In genomic region chr20:48657426-48658197, GRCh38 we compare ENCODE assay signal across 8 cellular contexts.
DNase-seq lines count a peak whose midpoint lies in the region; ATAC-seq, FAIRE-seq and TF ChIP-seq lines count a peak whose summit lies in the region.

No MANE protein-coding gene starts in this region.

- 49% methylated on average over 17 of the region's 21 CpGs for WGBS in A549 (ENCODE audit: missing lambda C conversion rate)

- TF ChIP-seq CTCF in A549 (IDR thresholded peaks at IDR 0.05): peak; percentile 94

- peak; percentile 96 to 99 for TF ChIP-seq RAD21 in A549 (conservative IDR thresholded peaks at IDR 0.05 in 1 of 2, IDR thresholded peaks at IDR 0.05 in 1 of 2)

- CTCF ChIA-PET in A549 (lab: Yijun Ruan, JAX): interaction anchor here (0.5 to 13.8 kb wide), 123 partner anchors 10 to 993 kb away, joined by 3 to 494 read pairs (median 5); partner anchors contain the start of genes ARFGEF2 and PREX1

- H3K27ac ChIP-seq in A549 (no peak overlapping the region), layer of hippocampus (ENCODE audit: low read depth, low read length) (peak overlapping the region; percentile 97)

- DNase-seq in A549 (ENCODE audit: low read depth in 1 of 2, low spot score in 1 of 2): peak; percentile 78 to 92
- DNase-seq in GM19239 (ENCODE audit: insufficient read length, low spot score): peak; percentile 92
- DNase-seq in NCI-H345 (lab: John Stamatoyannopoulos, UW): peak; percentile 82
- peak; percentile 46 for DNase-seq in activated CD4-positive, alpha-beta T cell treated with anti-CD3 and anti-CD28 coated beads for 1 hour
- DNase-seq in central memory CD4-positive, alpha-beta T cell: peak; percentile 70
- DNase-seq in stimulated activated CD4-positive, alpha-beta T cell treated with anti-CD3 and anti-CD28 coated beads, Interleukin-4, amount 100 ng/mL, for 4 hours: peak; percentile 48 to 61

- H3K4me1 ChIP-seq in A549: no peaks in the 10 kb centered on the region

- TF ChIP-seq EP300 in A549 (IDR thresholded peaks at IDR 0.05): no peak

- no peak overlapping the region for H3K4me2 ChIP-seq in A549

- FAIRE-seq in A549 (lab: Jason Lieb, UNC) (no peak), GM19239 (lab: Jason Lieb, UNC) (peak; percentile 95)

- no peaks in the 10 kb centered on the region for H3K27me3 ChIP-seq in layer of hippocampus (ENCODE audit: control insufficient read depth, insufficient read depth, low read length)

- no peak overlapping the region for H3K4me3 ChIP-seq in A549

- no peaks in the 10 kb centered on the region for H3K9me3 ChIP-seq in A549

- ATAC-seq in A549 (peak; percentile 83 to 91), HG02840 (IDR thresholded peaks at IDR 0.05; ENCODE audit: low FRiP score, unreplicated experiment) (no peak)

- no peak for TF ChIP-seq POLR2A in A549 (IDR thresholded peaks at IDR 0.05; ENCODE audit: low read length)

- POLR2A ChIA-PET in A549 (lab: Yijun Ruan, JAX): interaction anchor here (1.3 kb wide), 1 partner anchor 240 kb away, joined by 4 read pairs; no protein-coding TSS in a partner anchor

TF ChIP-seq in A549, 52 proteins besides CTCF, POLR2A, EP300 and RAD21:
- TF ChIP-seq MAX (IDR thresholded peaks at IDR 0.05) (no peak), SMC3 (IDR thresholded peaks at IDR 0.05) (peak; percentile 93), ZC3H11A (IDR thresholded peaks at IDR 0.05) (no peak), CBX2 (IDR thresholded peaks at IDR 0.05; ENCODE audit: borderline replicate concordance, low read depth) (no peak), HOXA7 (CRISPR knock-in tag; IDR thresholded peaks at IDR 0.05) (no peak), ZSCAN20 (CRISPR knock-in tag; IDR thresholded peaks at IDR 0.05) (no peak)
